1 cellular context compared by ENCODE assay signal in the genomic region with DNA sequence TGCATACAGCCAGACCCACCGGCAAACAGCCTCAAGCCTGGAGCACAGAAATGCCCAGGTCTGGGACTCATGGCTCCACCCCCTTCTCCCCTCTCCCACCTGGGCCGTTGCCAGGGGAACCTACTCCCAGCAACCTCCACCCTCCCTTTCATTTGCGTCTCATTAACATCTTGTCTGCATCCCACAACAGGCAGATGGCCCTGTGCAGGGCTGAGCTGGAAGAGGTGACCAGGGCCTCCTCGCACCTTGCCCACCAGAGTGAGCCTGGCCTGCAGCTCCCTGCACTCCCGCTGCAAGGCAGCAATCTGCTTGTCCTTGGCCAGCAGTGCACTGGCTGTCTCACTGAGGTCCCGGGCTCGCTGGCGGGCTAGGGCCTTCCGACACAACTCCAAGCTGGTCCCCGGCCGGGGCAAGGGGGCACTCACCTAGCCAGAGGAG.
TF ChIP-seq lines count a peak whose summit lies in the region.

No MANE protein-coding gene starts in this region.

TF ChIP-seq in HEK293, 187 proteins besides CTCF, POLR2A, EP300 and RAD21:
- TF ChIP-seq, protein P1, sequence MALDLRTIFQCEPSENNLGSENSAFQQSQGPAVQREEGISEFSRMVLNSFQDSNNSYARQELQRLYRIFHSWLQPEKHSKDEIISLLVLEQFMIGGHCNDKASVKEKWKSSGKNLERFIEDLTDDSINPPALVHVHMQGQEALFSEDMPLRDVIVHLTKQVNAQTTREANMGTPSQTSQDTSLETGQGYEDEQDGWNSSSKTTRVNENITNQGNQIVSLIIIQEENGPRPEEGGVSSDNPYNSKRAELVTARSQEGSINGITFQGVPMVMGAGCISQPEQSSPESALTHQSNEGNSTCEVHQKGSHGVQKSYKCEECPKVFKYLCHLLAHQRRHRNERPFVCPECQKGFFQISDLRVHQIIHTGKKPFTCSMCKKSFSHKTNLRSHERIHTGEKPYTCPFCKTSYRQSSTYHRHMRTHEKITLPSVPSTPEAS (tag by site-specific recombination; IDR thresholded peaks at IDR 0.05) = no peak
- no peak for TF ChIP-seq ZNF18 (tag by site-specific recombination; IDR thresholded peaks at IDR 0.05)
- TF ChIP-seq ZNF48 (tag by site-specific recombination; IDR thresholded peaks at IDR 0.05) = no peak
- TF ChIP-seq ZNF510 (tag by site-specific recombination; IDR thresholded peaks at IDR 0.05; ENCODE audit: insufficient replicate concordance) = no peak
- TF ChIP-seq ZNF558 (tag by site-specific recombination; IDR thresholded peaks at IDR 0.05) = peak; percentile 49; the same call in 1 of the 2 replicates
